Comparison of ENCODE assay signal across 18 cellular contexts in the genomic region with DNA sequence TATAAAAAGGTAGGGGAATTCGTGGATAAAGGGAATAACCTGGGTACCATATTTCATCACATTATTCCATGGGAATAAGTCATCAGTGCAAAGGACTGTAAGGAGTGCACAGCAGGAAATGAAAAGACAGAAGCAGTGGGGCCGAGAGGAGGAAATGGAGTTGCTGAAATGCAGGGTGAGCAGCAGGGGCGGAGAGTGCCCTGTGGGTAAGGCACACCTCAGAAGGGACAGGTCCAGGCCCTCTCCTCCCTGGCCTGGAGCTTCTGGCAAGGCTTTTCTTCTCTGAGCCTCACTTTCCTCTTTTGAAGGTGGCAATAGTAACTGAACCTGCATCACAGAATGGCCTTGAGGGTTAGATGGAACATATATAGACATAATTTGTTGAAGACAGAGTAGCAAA. TPM values are rescaled to one million over a fixed set of nuclear protein-coding genes. Genes with fewer than 3 reads are reported as not detected.
DNase-seq lines count a peak whose midpoint lies in the region; ATAC-seq and TF ChIP-seq lines count a peak whose summit lies in the region.
"Had no signal": no experiment of that assay in that cellular context is flagged by ENCODE, and none has a peak within 500 bp of the region (broad histone marks: within the 10 kb centered on the region; RNA-seq: fewer than 3 reads in every experiment).

No MANE protein-coding gene starts in this region.

- H3K4me2 ChIP-seq in OCI-LY7 (ENCODE audit: low read length) = peak overlapping the region; percentile 80

- peaks cover 97% of the 10 kb centered on the region for H3K4me1 ChIP-seq in CD8-positive, alpha-beta memory T cell (ENCODE audit: insufficient read depth, low read length)
- H3K4me1 ChIP-seq in OCI-LY7 (ENCODE audit: insufficient read depth, low read length, poor library complexity, severe bottlenecking) (peaks cover 85% of the 10 kb centered on the region), lower lobe of right lung (peaks cover 42% of the 10 kb centered on the region)
- H3K4me1 ChIP-seq: sigmoid colon had no signal

- H3K27me3 ChIP-seq in CD8-positive, alpha-beta memory T cell (ENCODE audit: insufficient read depth, low read length, poor library complexity, severe bottlenecking) = no peaks in the 10 kb centered on the region
- H3K27me3 ChIP-seq in lower lobe of right lung (ENCODE audit: low read depth) = no peaks in the 10 kb centered on the region

- H3K4me3 ChIP-seq in CD8-positive, alpha-beta memory T cell (ENCODE audit: low read length) = peak overlapping the region; percentile 12
- H3K4me3 ChIP-seq in OCI-LY7 (ENCODE audit: low read depth, low read length, poor library complexity, severe bottlenecking) = peak overlapping the region; percentile 45
- no peak overlapping the region for H3K4me3 ChIP-seq in lower lobe of right lung
- H3K4me3 ChIP-seq: coronary artery, lung, sigmoid colon had no signal

- no peaks in the 10 kb centered on the region for H4K20me1 ChIP-seq in OCI-LY7 (ENCODE audit: insufficient read depth, low read length)

- peaks cover 55% of the 10 kb centered on the region for H3K79me2 ChIP-seq in OCI-LY7 (ENCODE audit: insufficient read depth, low read depth, low read length)

- no TSS peak for BruUV-seq in OCI-LY7 (replicated peaks; lab: Mats Ljungman, UMichigan)

- TF ChIP-seq CTCF in OCI-LY7 (conservative IDR thresholded peaks at IDR 0.05; ENCODE audit: low read length) = no peak
- no peak for TF ChIP-seq CTCF in lower lobe of right lung (IDR thresholded peaks at IDR 0.05)

- CTCF ChIA-PET in CD8-positive, alpha-beta memory T cell (lab: Charles Lee) = interaction anchor here (1.1 to 4.3 kb wide), 11 partner anchors 9 to 124 kb away, joined by 3 to 37 read pairs (median 7); no protein-coding TSS in a partner anchor
- CTCF ChIA-PET in OCI-LY7 (lab: Charles Lee; ENCODE audit: unreplicated experiment) = no interaction called here

- POLR2A ChIA-PET in CD8-positive, alpha-beta memory T cell (lab: Charles Lee) = interaction anchor here (0.6 to 3.5 kb wide), 13 partner anchors 11 to 125 kb away, joined by 3 to 28 read pairs (median 6); a partner anchor contains a TSS
- POLR2A ChIA-PET in OCI-LY7 (lab: Charles Lee) = interaction anchor here (0.6 to 5.1 kb wide), 15 partner anchors 8 to 187 kb away, joined by 3 to 83 read pairs (median 5); no protein-coding TSS in a partner anchor

- no peaks in the 10 kb centered on the region for H3K9me2 ChIP-seq in OCI-LY7 (ENCODE audit: insufficient read depth, low read length)

- H3K4me3 Mint-ChIP-seq in CD8-positive, alpha-beta memory T cell = peak overlapping the region in 1 of 7 donors; percentile 35
- H3K4me3 Mint-ChIP-seq: stimulated activated naive CD8-positive, alpha-beta T cell treated with anti-CD3 and anti-CD28 coated beads, Interleukin-15, Interleukin-2, amounts not matched to agents 100 ng/mL and 50 ng/mL, for 24 hours had no signal

- no peaks in the 10 kb centered on the region for H3K9me3 ChIP-seq in CD8-positive, alpha-beta memory T cell (ENCODE audit: low read length)
- no peaks in the 10 kb centered on the region for H3K9me3 ChIP-seq in OCI-LY7 (ENCODE audit: low read length)
- no peaks in the 10 kb centered on the region for H3K9me3 ChIP-seq in lower lobe of right lung
- H3K9me3 ChIP-seq: sigmoid colon had no signal

- DNase-seq in CD8-positive, alpha-beta memory T cell = no peak
- DNase-seq in OCI-LY7 (ENCODE audit: low spot score) (peak; percentile 55), lower lobe of right lung (no peak), posterior cingulate gyrus (no peak)
- DNase-seq: C1 segment of cervical spinal cord, NCI-H146, NCI-H510A treated with DMSO at 0.1 percent for 48 hours, sigmoid colon, T-helper 9 cell had no signal

- intact Hi-C loops in OCI-LY7 (cut with micrococcal nuclease; ENCODE audit: unreplicated experiment) = loop anchor here (2.0 kb wide), 1 partner anchor 18 kb away; no protein-coding TSS in a partner anchor
- intact Hi-C loops in lower lobe of right lung (cut with DNase I) = no loop called here
- intact Hi-C loops in posterior cingulate gyrus (cut with DNase I) = no loop called here

- H3K27me3 Mint-ChIP-seq in CD8-positive, alpha-beta memory T cell = no peaks in the 10 kb centered on the region
- H3K27me3 Mint-ChIP-seq: stimulated activated naive CD8-positive, alpha-beta T cell treated with anti-CD3 and anti-CD28 coated beads, Interleukin-15, Interleukin-2, amounts not matched to agents 100 ng/mL and 50 ng/mL, for 24 hours had no signal

- H3K9me3 Mint-ChIP-seq in CD8-positive, alpha-beta memory T cell = no peaks in the 10 kb centered on the region
- H3K9me3 Mint-ChIP-seq: stimulated activated naive CD8-positive, alpha-beta T cell treated with anti-CD3 and anti-CD28 coated beads, Interleukin-15, Interleukin-2, amounts not matched to agents 100 ng/mL and 50 ng/mL, for 24 hours had no signal

- peaks cover 19 to 29% (median 29%) of the 10 kb centered on the region in 3 donors for H3K4me1 Mint-ChIP-seq in CD8-positive, alpha-beta memory T cell

- H3K36me3 ChIP-seq in CD8-positive, alpha-beta memory T cell (ENCODE audit: insufficient read depth, low read length) = peaks cover 25% of the 10 kb centered on the region
- peaks cover 86% of the 10 kb centered on the region for H3K36me3 ChIP-seq in OCI-LY7 (ENCODE audit: insufficient read depth, low read length)
- peaks cover 9% of the 10 kb centered on the region for H3K36me3 ChIP-seq in lower lobe of right lung
- H3K36me3 ChIP-seq: sigmoid colon had no signal

- H3K27ac ChIP-seq in CD8-positive, alpha-beta memory T cell (ENCODE audit: low read depth, low read length) = peak overlapping the region; percentile 39
- peak overlapping the region; percentile 80 for H3K27ac ChIP-seq in OCI-LY7 (ENCODE audit: low read depth, low read length, poor library complexity, severe bottlenecking)
- H3K27ac ChIP-seq in lower lobe of right lung = peak overlapping the region; percentile 3
- H3K27ac ChIP-seq: coronary artery, RWPE1, sigmoid colon had no signal

- H2AFZ ChIP-seq in OCI-LY7 (ENCODE audit: low read length) = no peak overlapping the region

- peaks cover 5 to 64% (median 20%) of the 10 kb centered on the region in 3 donors for H3K36me3 Mint-ChIP-seq in CD8-positive, alpha-beta memory T cell

- ATAC-seq in GM21381 (IDR thresholded peaks at IDR 0.05; ENCODE audit: unreplicated experiment) (peak; percentile 23), lower lobe of right lung (peak in 1 of 2 donors; percentile 18), HG02970 (IDR thresholded peaks at IDR 0.05; ENCODE audit: low FRiP score, unreplicated experiment) (no peak), GM19397 (IDR thresholded peaks at IDR 0.05; ENCODE audit: unreplicated experiment) (no peak), HG02885 (IDR thresholded peaks at IDR 0.05; ENCODE audit: poor library complexity, unreplicated experiment) (no peak)
- ATAC-seq: HCT116 had no signal

- peak overlapping the region in 2 of 8 donors; percentile 86 to 94 for H3K27ac Mint-ChIP-seq in CD8-positive, alpha-beta memory T cell
- H3K27ac Mint-ChIP-seq: stimulated activated naive CD8-positive, alpha-beta T cell treated with anti-CD3 and anti-CD28 coated beads, Interleukin-15, Interleukin-2, amounts not matched to agents 100 ng/mL and 50 ng/mL, for 24 hours had no signal

RNA-seq across cellular contexts. Expression of a gene that starts 26.2 kb away (rescaled TPM):
- 100 to 1,000 TPM; 225 to 226 TPM for total RNA-seq in CD8-positive, alpha-beta memory T cell
- 238 TPM for polyA plus RNA-seq in CD8-positive, alpha-beta memory T cell
- total RNA-seq in OCI-LY7 (2014; rRNA removed; shearing (Covaris generic)) = 90.0 and 108 TPM in 2 replicates
- 161 and 163 TPM in 2 replicates for total RNA-seq in OCI-LY7 (2022)
- 61.9 TPM for total RNA-seq in lower lobe of right lung

Comparison
In these comparisons a context has a peak if more than half of its experiments do, and no peak if none do; other contexts are left out.
1. H3K27ac ChIP-seq: peak in every context shown above with its lines; median percentile 80 in OCI-LY7; 39 in CD8-positive, alpha-beta memory T cell; 3 in lower lobe of right lung.